ENCODE assay signal across 10 cellular contexts in the genomic region with DNA sequence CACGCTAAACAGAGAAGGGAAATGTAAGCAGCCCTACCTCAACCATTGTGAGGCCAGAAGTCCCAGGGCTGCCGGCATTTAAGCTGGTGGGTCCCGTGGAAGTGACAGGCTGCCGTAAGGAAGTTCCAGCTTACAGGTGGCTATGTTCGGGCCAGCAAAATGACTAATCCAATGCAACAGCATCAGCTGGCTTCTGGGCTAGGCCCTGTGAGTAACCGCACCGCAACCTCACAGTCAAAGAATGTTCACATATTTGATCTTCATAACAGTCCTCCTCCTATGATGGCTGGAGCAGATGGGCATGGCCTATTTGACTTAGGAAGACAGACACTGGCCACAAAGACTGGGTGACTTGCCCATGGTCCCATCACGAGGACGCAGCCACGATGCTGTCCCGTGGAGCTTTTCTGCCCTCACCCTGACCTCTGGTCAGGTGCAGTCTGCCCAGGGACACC.
DNase-seq lines count a peak whose midpoint lies in the region; ATAC-seq and TF ChIP-seq lines count a peak whose summit lies in the region.
"Had no signal": no experiment of that assay in that cellular context is flagged by ENCODE, and none has a peak within 500 bp of the region (broad histone marks: within the 10 kb centered on the region; RNA-seq: fewer than 3 reads in every experiment).

No MANE protein-coding gene starts in this region.

- H3K27ac ChIP-seq in angular gyrus (ENCODE audit: low read depth, low read length) (peak overlapping the region; percentile 17), right cardiac atrium (ENCODE audit: low read length) (peak overlapping the region; percentile 80), MM.1S (ENCODE audit: low read length) (no peak overlapping the region)
- H3K27ac ChIP-seq: neutrophil had no signal

- no peak overlapping the region for H3K9ac ChIP-seq in MM.1S (ENCODE audit: low read length)

- H3K9me3 ChIP-seq in right cardiac atrium (ENCODE audit: control insufficient read depth, low read length) (no peaks in the 10 kb centered on the region), MM.1S (replicated peaks; ENCODE audit: insufficient read depth, low read length) (no peaks in the 10 kb centered on the region)
- H3K9me3 ChIP-seq: neutrophil had no signal

- WGBS in right cardiac atrium = 79% methylated on average over 11 of the region's 11 CpGs

- no peak overlapping the region for H2AFZ ChIP-seq in MM.1S (ENCODE audit: low read length)

- peaks cover 3% of the 10 kb centered on the region; the same call in 1 of the 2 replicates for H3F3A ChIP-seq in MM.1S (ENCODE audit: insufficient read depth, low read length)

- no peak overlapping the region for H3K4me2 ChIP-seq in MM.1S (ENCODE audit: low read depth, low read length)

- ATAC-seq in right cardiac atrium = peak in 1 of 2 donors; percentile 2
- ATAC-seq in GM21390 (IDR thresholded peaks at IDR 0.05; ENCODE audit: unreplicated experiment) = no peak
- ATAC-seq in GM21737 (IDR thresholded peaks at IDR 0.05; ENCODE audit: unreplicated experiment) = no peak

- H3K36me3 ChIP-seq in MM.1S (replicated peaks; ENCODE audit: insufficient read depth, low read length) = no peaks in the 10 kb centered on the region
- H3K36me3 ChIP-seq: neutrophil had no signal

- H3K9me2 ChIP-seq in MM.1S (replicated peaks; ENCODE audit: insufficient read depth, low read length) = no peaks in the 10 kb centered on the region

- intact Hi-C loops in right cardiac atrium (cut with DNase I) = no loop called here

- DNase-seq in GM03348 (ENCODE audit: low spot score) (peak; percentile 91), right cardiac atrium (peak in 1 of 3 donors; percentile 53), skeletal muscle cell (ENCODE audit: low read depth) (peak; percentile 85), Kasumi-1 (lab: John Stamatoyannopoulos, UW) (no peak), MM.1S (no peak)
- DNase-seq: DND-41 had no signal

- H3K4me3 ChIP-seq in right cardiac atrium (ENCODE audit: low read length) (no peak overlapping the region), skeletal muscle cell (ENCODE audit: low read depth, low read length) (no peak overlapping the region), MM.1S (ENCODE audit: low read length) (no peak overlapping the region)

- no peaks in the 10 kb centered on the region for H3K79me2 ChIP-seq in MM.1S (ENCODE audit: low read length)

- TF ChIP-seq CTCF in MM.1S (IDR thresholded peaks at IDR 0.05; ENCODE audit: low read length) = no peak

- no peaks in the 10 kb centered on the region for H3K27me3 ChIP-seq in right cardiac atrium (ENCODE audit: control insufficient read depth, insufficient read depth)
- no peaks in the 10 kb centered on the region; the same call in 1 of the 2 replicates for H3K27me3 ChIP-seq in MM.1S (replicated peaks; ENCODE audit: insufficient read depth, low read length)

- H4K20me1 ChIP-seq in MM.1S (ENCODE audit: insufficient read depth, low read length) = no peaks in the 10 kb centered on the region

- H3K4me1 ChIP-seq in right cardiac atrium (ENCODE audit: control insufficient read depth, insufficient read depth, low read length) (peaks cover 48% of the 10 kb centered on the region), MM.1S (ENCODE audit: low read length) (peaks cover 23% of the 10 kb centered on the region)

Comparison
In these comparisons a context has a peak if more than half of its experiments do, and no peak if none do; other contexts are left out.
1. DNase-seq: peak in GM03348 (single experiment) and skeletal muscle cell (single experiment); none in Kasumi-1 (0 of 2) and MM.1S (single experiment).